Comparison of ENCODE assay signal across 15 cellular contexts in the genomic region with DNA sequence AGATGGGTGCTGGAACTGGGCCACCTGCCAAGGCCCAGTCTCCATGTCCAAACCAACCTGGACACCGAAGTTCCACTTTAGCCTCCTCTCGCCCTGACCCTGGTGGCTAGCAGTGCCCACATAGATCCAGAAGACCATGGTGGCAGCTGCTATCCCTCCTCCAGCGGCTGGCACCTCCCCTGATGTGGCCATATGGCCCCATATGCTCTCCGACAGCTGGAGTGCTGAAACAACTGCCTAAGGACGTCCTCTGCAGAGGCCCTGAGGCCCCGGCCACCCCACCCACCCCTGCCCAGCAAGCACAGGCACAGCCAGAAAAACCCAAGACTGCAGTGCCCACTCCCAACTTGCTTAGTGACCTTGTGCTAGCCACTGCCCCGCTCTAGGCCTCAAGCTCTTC.
DNase-seq lines count a peak whose midpoint lies in the region; ATAC-seq and TF ChIP-seq lines count a peak whose summit lies in the region.
"Had no signal": no experiment of that assay in that cellular context is flagged by ENCODE, and none has a peak within 500 bp of the region (broad histone marks: within the 10 kb centered on the region; RNA-seq: fewer than 3 reads in every experiment).

No MANE protein-coding gene starts in this region.

- no peaks in the 10 kb centered on the region for H3K36me3 ChIP-seq in effector memory CD4-positive, alpha-beta T cell (ENCODE audit: control insufficient read depth, insufficient read depth, low read length)
- H3K36me3 ChIP-seq: BE2C had no signal

- peaks cover 58% of the 10 kb centered on the region for H3K4me1 Mint-ChIP-seq in glutamatergic neuron (ENCODE audit: low read depth, unreplicated experiment)
- no peaks in the 10 kb centered on the region for H3K4me1 Mint-ChIP-seq in effector memory CD8-positive, alpha-beta T cell (ENCODE audit: low read depth in 2 of 2)

- H3K4me1 ChIP-seq in effector memory CD4-positive, alpha-beta T cell (ENCODE audit: control insufficient read depth, insufficient read depth, low read length, poor library complexity, severe bottlenecking): no peaks in the 10 kb centered on the region

- no peak for TF ChIP-seq RAD21 in Ishikawa (IDR thresholded peaks at IDR 0.05; ENCODE audit: low read depth)

- peaks cover 10% of the 10 kb centered on the region for H3K27me3 ChIP-seq in effector memory CD4-positive, alpha-beta T cell (replicated peaks; ENCODE audit: control insufficient read depth, insufficient read depth, low read length, poor library complexity, severe bottlenecking)

- H3K9me3 ChIP-seq in effector memory CD4-positive, alpha-beta T cell (ENCODE audit: control insufficient read depth, low read length): no peaks in the 10 kb centered on the region
- H3K9me3 ChIP-seq: A549, BE2C had no signal

- H3K36me3 Mint-ChIP-seq in glutamatergic neuron (ENCODE audit: unreplicated experiment): no peaks in the 10 kb centered on the region
- H3K36me3 Mint-ChIP-seq in effector memory CD8-positive, alpha-beta T cell (ENCODE audit: insufficient read depth): peaks cover 3% of the 10 kb centered on the region
- H3K36me3 Mint-ChIP-seq: CD8-positive, alpha-beta T cell had no signal

- H3K9me3 Mint-ChIP-seq in glutamatergic neuron (ENCODE audit: unreplicated experiment): peaks cover 16% of the 10 kb centered on the region
- no peaks in the 10 kb centered on the region for H3K9me3 Mint-ChIP-seq in effector memory CD8-positive, alpha-beta T cell
- H3K9me3 Mint-ChIP-seq: CD8-positive, alpha-beta T cell had no signal

- H3K27ac ChIP-seq in effector memory CD4-positive, alpha-beta T cell (ENCODE audit: insufficient read depth, low read length, poor library complexity, severe bottlenecking): no peak overlapping the region
- H3K27ac ChIP-seq: A549, GM23248 had no signal

- no peak overlapping the region for H3K4me3 ChIP-seq in effector memory CD4-positive, alpha-beta T cell (ENCODE audit: insufficient read depth, low read depth, low read length, poor library complexity, severe bottlenecking)
- H3K4me3 ChIP-seq: A549, GM23248 had no signal

- no peak for TF ChIP-seq EP300 in Ishikawa (IDR thresholded peaks at IDR 0.05; ENCODE audit: borderline replicate concordance)

- peak overlapping the region; percentile 81 for H3K4me3 Mint-ChIP-seq in glutamatergic neuron (ENCODE audit: unreplicated experiment)
- H3K4me3 Mint-ChIP-seq in effector memory CD8-positive, alpha-beta T cell: no peak overlapping the region
- H3K4me3 Mint-ChIP-seq: CD8-positive, alpha-beta T cell had no signal

- ATAC-seq in GM19463 (IDR thresholded peaks at IDR 0.05; ENCODE audit: unreplicated experiment): no peak
- ATAC-seq in effector memory CD8-positive, alpha-beta T cell (replicated peaks): no peak
- ATAC-seq: A549; CD8-positive, alpha-beta T cell; HepG2 had no signal

- DNase-seq in NCI-H2171 treated with DMSO at 0.1 percent for 48 hours (lab: John Stamatoyannopoulos, UW) (peak; percentile 64), glutamatergic neuron (no peak)
- no peak for DNase-seq in central memory CD4-positive, alpha-beta T cell
- no peak for DNase-seq in effector memory CD8-positive, alpha-beta T cell
- no peak for DNase-seq in effector memory CD4-positive, alpha-beta T cell
- DNase-seq: BE2C; CD8-positive, alpha-beta T cell; COR-L47; DMS53; GM23248; H7 had no signal

- H3K27me3 Mint-ChIP-seq in glutamatergic neuron (ENCODE audit: unreplicated experiment): peaks cover 27% of the 10 kb centered on the region
- H3K27me3 Mint-ChIP-seq in effector memory CD8-positive, alpha-beta T cell: peaks cover 39 to 72% of the 10 kb centered on the region in 2 donors

- no peak for TF ChIP-seq CTCF in glutamatergic neuron (IDR thresholded peaks at IDR 0.05; ENCODE audit: partially characterized antibody, unreplicated experiment)

- H3K27ac Mint-ChIP-seq in glutamatergic neuron (ENCODE audit: unreplicated experiment): peak overlapping the region; percentile 86
- no peak overlapping the region for H3K27ac Mint-ChIP-seq in effector memory CD8-positive, alpha-beta T cell
- H3K27ac Mint-ChIP-seq: CD8-positive, alpha-beta T cell had no signal

TF ChIP-seq in Ishikawa, 13 proteins besides CTCF, POLR2A, EP300 and RAD21:
- TF ChIP-seq, protein P1, sequence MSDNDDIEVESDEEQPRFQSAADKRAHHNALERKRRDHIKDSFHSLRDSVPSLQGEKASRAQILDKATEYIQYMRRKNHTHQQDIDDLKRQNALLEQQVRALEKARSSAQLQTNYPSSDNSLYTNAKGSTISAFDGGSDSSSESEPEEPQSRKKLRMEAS (IDR thresholded peaks at IDR 0.05): no peak
- TF ChIP-seq, protein P2, sequence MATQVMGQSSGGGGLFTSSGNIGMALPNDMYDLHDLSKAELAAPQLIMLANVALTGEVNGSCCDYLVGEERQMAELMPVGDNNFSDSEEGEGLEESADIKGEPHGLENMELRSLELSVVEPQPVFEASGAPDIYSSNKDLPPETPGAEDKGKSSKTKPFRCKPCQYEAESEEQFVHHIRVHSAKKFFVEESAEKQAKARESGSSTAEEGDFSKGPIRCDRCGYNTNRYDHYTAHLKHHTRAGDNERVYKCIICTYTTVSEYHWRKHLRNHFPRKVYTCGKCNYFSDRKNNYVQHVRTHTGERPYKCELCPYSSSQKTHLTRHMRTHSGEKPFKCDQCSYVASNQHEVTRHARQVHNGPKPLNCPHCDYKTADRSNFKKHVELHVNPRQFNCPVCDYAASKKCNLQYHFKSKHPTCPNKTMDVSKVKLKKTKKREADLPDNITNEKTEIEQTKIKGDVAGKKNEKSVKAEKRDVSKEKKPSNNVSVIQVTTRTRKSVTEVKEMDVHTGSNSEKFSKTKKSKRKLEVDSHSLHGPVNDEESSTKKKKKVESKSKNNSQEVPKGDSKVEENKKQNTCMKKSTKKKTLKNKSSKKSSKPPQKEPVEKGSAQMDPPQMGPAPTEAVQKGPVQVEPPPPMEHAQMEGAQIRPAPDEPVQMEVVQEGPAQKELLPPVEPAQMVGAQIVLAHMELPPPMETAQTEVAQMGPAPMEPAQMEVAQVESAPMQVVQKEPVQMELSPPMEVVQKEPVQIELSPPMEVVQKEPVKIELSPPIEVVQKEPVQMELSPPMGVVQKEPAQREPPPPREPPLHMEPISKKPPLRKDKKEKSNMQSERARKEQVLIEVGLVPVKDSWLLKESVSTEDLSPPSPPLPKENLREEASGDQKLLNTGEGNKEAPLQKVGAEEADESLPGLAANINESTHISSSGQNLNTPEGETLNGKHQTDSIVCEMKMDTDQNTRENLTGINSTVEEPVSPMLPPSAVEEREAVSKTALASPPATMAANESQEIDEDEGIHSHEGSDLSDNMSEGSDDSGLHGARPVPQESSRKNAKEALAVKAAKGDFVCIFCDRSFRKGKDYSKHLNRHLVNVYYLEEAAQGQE (IDR thresholded peaks at IDR 0.05; ENCODE audit: low read depth): peak; percentile 47; the same call in 1 of the 2 replicates
TF ChIP-seq in Ishikawa: peak in this region for 1.
